ENCODE assay signal across 10 cellular contexts in the genomic region with DNA sequence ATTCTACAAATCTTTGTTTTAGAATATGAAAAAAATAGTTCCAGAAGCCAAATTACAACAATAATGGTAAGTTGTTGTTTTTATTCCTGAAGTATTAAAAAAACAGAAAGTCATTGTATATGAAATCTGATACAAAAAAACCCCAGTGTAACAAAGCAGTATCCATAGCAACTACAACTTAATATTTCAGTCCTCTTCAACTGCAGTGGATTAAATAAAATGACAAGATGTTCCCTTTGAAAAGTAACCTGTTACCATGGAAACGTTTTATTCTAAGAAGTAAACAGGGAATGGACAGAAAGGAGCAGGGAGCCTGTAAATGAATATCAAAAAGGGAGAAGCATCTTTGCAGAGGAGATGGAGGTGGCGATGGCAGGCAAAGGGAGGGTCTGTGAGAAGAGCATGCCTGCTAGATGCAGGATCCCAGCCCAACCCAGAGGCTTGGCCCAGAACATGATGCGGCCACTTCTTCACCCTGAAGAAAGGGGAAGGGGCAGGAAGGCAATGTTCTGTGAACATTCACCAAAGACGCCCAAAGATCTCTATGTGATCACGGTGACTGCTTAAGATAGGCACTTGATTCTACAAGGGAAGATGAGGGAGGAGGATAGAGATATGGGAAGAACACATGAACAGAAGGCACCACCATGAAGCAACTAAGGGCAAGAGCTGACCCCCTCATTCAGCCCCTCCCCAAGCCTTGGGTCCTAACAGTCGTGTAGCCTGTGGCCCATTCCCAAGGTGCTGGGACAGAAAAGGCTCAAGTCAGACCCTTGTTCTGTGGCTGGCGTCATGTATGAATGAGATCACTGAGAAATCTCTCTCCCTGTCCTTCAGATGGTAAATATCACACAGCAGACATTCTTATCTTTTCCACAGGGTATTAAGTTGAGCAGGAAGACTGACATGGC.
DNase-seq lines count a peak whose midpoint lies in the region; ATAC-seq, FAIRE-seq and TF ChIP-seq lines count a peak whose summit lies in the region.
"Had no signal": no experiment of that assay in that cellular context is flagged by ENCODE, and none has a peak within 500 bp of the region (broad histone marks: within the 10 kb centered on the region; RNA-seq: fewer than 3 reads in every experiment).

No MANE protein-coding gene starts in this region.

- peaks cover 47% of the 10 kb centered on the region for H3K4me1 ChIP-seq in suprapubic skin

- TF ChIP-seq CTCF in suprapubic skin (IDR thresholded peaks at IDR 0.05): no peak

- no peak for DNase-seq in T-helper 2 cell treated with Interferon-gamma antibody and Interleukin-4, amounts not matched to agents 5 μg/mL and 100 μg/mL, for 36 hours (ENCODE audit: low spot score)
- no peak for DNase-seq in T-helper 2 cell
- DNase-seq in amniotic epithelial cell (ENCODE audit: low read depth): peak; percentile 56
- peak; percentile 63 for DNase-seq in inferior parietal cortex (ENCODE audit: extremely low spot score)
- no peak for DNase-seq in suprapubic skin (ENCODE audit: low spot score in 2 of 2)
- DNase-seq in SIG-M5 treated with dmso at 0.1 percent for 504 hours (lab: John Stamatoyannopoulos, UW; ENCODE audit: unreplicated experiment): no peak
- no peak for DNase-seq in RCC 7860 (ENCODE audit: low spot score)
- DNase-seq: NCI-H1092 treated with DMSO at 0.1 percent for 48 hours had no signal

- TF ChIP-seq EP300 in suprapubic skin (IDR thresholded peaks at IDR 0.05): no peak

- H3K4me3 Mint-ChIP-seq in T-helper 2 cell treated with Interferon-gamma antibody and Interleukin-4, amounts not matched to agents 5 μg/mL and 100 μg/mL, for 36 hours: no peak overlapping the region

- WGBS in suprapubic skin: 72% methylated on average over 7 of the region's 7 CpGs

- ATAC-seq in GM18907 (IDR thresholded peaks at IDR 0.05; ENCODE audit: unreplicated experiment): no peak

- H3K27me3 ChIP-seq in suprapubic skin: no peaks in the 10 kb centered on the region

- no peaks in the 10 kb centered on the region for H3K27me3 Mint-ChIP-seq in T-helper 2 cell treated with Interferon-gamma antibody and Interleukin-4, amounts not matched to agents 5 μg/mL and 100 μg/mL, for 36 hours (ENCODE audit: low read depth)

- H3K4me3 ChIP-seq in suprapubic skin: no peak overlapping the region

- H3K9me3 Mint-ChIP-seq in T-helper 2 cell treated with Interferon-gamma antibody and Interleukin-4, amounts not matched to agents 5 μg/mL and 100 μg/mL, for 36 hours: no peaks in the 10 kb centered on the region
- H3K9me3 Mint-ChIP-seq: neural crest cell had no signal

- TF ChIP-seq POLR2A in suprapubic skin (IDR thresholded peaks at IDR 0.05): no peak

- H3K27ac ChIP-seq in suprapubic skin: peak overlapping the region; percentile 61

- peaks cover 53% of the 10 kb centered on the region for H3K4me1 Mint-ChIP-seq in T-helper 2 cell treated with Interferon-gamma antibody and Interleukin-4, amounts not matched to agents 5 μg/mL and 100 μg/mL, for 36 hours (ENCODE audit: low read depth)

- peak overlapping the region; percentile 15 for H3K27ac Mint-ChIP-seq in T-helper 2 cell treated with Interferon-gamma antibody and Interleukin-4, amounts not matched to agents 5 μg/mL and 100 μg/mL, for 36 hours

- FAIRE-seq in RCC 7860 (lab: Jason Lieb, UNC): no peak

- H3K36me3 Mint-ChIP-seq in T-helper 2 cell treated with Interferon-gamma antibody and Interleukin-4, amounts not matched to agents 5 μg/mL and 100 μg/mL, for 36 hours (ENCODE audit: low read depth): peaks cover 18% of the 10 kb centered on the region

- peaks cover 3% of the 10 kb centered on the region for H3K36me3 ChIP-seq in suprapubic skin

- no peaks in the 10 kb centered on the region for H3K9me3 ChIP-seq in suprapubic skin

Comparison
In these comparisons a context has a peak if more than half of its experiments do, and no peak if none do; other contexts are left out.
1. DNase-seq: peak in amniotic epithelial cell (single experiment) and inferior parietal cortex (single experiment); none in T-helper 2 cell treated with Interferon-gamma antibody and Interleukin-4, amounts not matched to agents 5 μg/mL and 100 μg/mL, for 36 hours (single experiment), T-helper 2 cell (0 of 5), suprapubic skin (0 of 2), SIG-M5 treated with dmso at 0.1 percent for 504 hours (single experiment) and RCC 7860 (single experiment).